ENCODE assay signal across 1 cellular context in genomic region chr14:28751467-28752058, GRCh38.
TF ChIP-seq lines count a peak whose summit lies in the region.

No MANE protein-coding gene starts in this region.

TF ChIP-seq in HepG2, 621 proteins besides CTCF, POLR2A, EP300 and RAD21 (continued from another document):
- TF ChIP-seq SOX13 (IDR thresholded peaks at IDR 0.05) = no peak
- peak in 1 of 2 experiments; percentile 19; a peak in 1 of 4 replicates for TF ChIP-seq SOX13 (CRISPR knock-in tag; conservative IDR thresholded peaks at IDR 0.05 in 1 of 2, IDR thresholded peaks at IDR 0.05 in 1 of 2)
- no peak for TF ChIP-seq TFE3 (CRISPR knock-in tag; IDR thresholded peaks at IDR 0.05)
- TF ChIP-seq THAP11 (CRISPR knock-in tag; IDR thresholded peaks at IDR 0.05) = 0 out of 2 replicates have a peak, but pooled peaks have one; percentile 13
- TF ChIP-seq ZNF574 (CRISPR knock-in tag; IDR thresholded peaks at IDR 0.05) = peak; percentile 25; the same call in 1 of the 2 replicates
- peak; percentile 77 for TF ChIP-seq SMC3 (IDR thresholded peaks at IDR 0.05; ENCODE audit: low read length)
- TF ChIP-seq ZNF124 (CRISPR knock-in tag; IDR thresholded peaks at IDR 0.05) = 0 out of 2 replicates have a peak, but pooled peaks have one; percentile 61
- 0 out of 2 replicates have a peak, but pooled peaks have one; percentile 36 for TF ChIP-seq NFKBIZ (CRISPR knock-in tag; IDR thresholded peaks at IDR 0.05)
- no peak; the same call in 1 of the 2 replicates for TF ChIP-seq CBX5 (CRISPR knock-in tag; IDR thresholded peaks at IDR 0.05; ENCODE audit: borderline replicate concordance)
- TF ChIP-seq CBX1 (IDR thresholded peaks at IDR 0.05; ENCODE audit: low read depth) = peak; percentile 74
- no peak for TF ChIP-seq EZH2 (conservative IDR thresholded peaks at IDR 0.05; ENCODE audit: low read depth, low read length)
- peak; percentile 38; the same call in 1 of the 2 replicates for TF ChIP-seq ZNF792 (CRISPR knock-in tag; IDR thresholded peaks at IDR 0.05)
- TF ChIP-seq ZNF800 (CRISPR knock-in tag; IDR thresholded peaks at IDR 0.05) = no peak
- TF ChIP-seq ZBTB25 (CRISPR knock-in tag; IDR thresholded peaks at IDR 0.05) = no peak
- TF ChIP-seq ZSCAN21 (CRISPR knock-in tag; IDR thresholded peaks at IDR 0.05; ENCODE audit: borderline replicate concordance) = peak; percentile 97
- TF ChIP-seq ZNF556 (CRISPR knock-in tag; IDR thresholded peaks at IDR 0.05; ENCODE audit: borderline replicate concordance) = no peak
- TF ChIP-seq HIVEP1 (CRISPR knock-in tag; IDR thresholded peaks at IDR 0.05) = no peak
- TF ChIP-seq ZNF644 (CRISPR knock-in tag; IDR thresholded peaks at IDR 0.05; ENCODE audit: low read depth) = peak; percentile 39; the same call in 1 of the 2 replicates
- peak; percentile 38 for TF ChIP-seq NFE2L2 (IDR thresholded peaks at IDR 0.05; ENCODE audit: low read length)
- TF ChIP-seq ARID5B (CRISPR knock-in tag; IDR thresholded peaks at IDR 0.05) = peak; percentile 39; the same call in 1 of the 2 replicates
- no peak for TF ChIP-seq ZNF687 (CRISPR knock-in tag; IDR thresholded peaks at IDR 0.05)
- TF ChIP-seq ZNF441 (CRISPR knock-in tag; IDR thresholded peaks at IDR 0.05; ENCODE audit: borderline replicate concordance) = peak; percentile 50; the same call in 1 of the 2 replicates
- TF ChIP-seq MIER2 (CRISPR knock-in tag; IDR thresholded peaks at IDR 0.05) = peak; percentile 62; the same call in 1 of the 2 replicates
